Comparison of ENCODE assay signal across 23 cellular contexts in the genomic region with DNA sequence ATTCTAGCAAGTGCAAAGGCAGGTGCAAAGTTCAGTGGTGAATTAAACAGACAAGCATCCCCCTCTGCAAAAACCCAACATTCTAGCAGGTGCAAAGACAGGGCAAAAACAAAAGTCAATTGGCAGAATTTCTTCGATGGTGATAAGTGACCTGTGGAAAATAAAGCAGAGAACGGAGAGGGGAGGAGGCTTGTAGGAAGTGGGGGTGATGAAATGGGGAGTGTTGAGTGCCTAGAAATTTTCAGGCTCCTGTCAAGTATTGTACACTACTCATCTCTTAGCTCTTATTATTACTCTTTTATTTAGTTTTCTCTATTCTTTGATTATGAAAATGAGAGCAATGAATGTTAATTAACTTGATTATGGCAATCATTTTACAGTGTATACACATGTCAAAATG. TPM values are rescaled to one million over a fixed set of nuclear protein-coding genes. Genes with fewer than 3 reads are reported as not detected.
"Had no signal": no experiment of that assay in that cellular context is flagged by ENCODE, and none has a peak within 500 bp of the region (broad histone marks: within the 10 kb centered on the region; RNA-seq: fewer than 3 reads in every experiment).

No MANE protein-coding gene starts in this region.

- H2AFZ ChIP-seq: neural progenitor cell had no signal

- H3K4me2 ChIP-seq: neural progenitor cell had no signal

- H3K36me3 Mint-ChIP-seq: activated naive CD4-positive, alpha-beta T cell treated with anti-CD3 and anti-CD28 coated beads, Interleukin-2, amount 50 U/mL, for 72 hours; immature natural killer cell; naive B cell; neural progenitor cell had no signal

- H3K27me3 Mint-ChIP-seq: activated CD4-positive, alpha-beta T cell treated with anti-CD3 and anti-CD28 coated beads, Interleukin-2, amount 10 ng/mL, durations not matched to agents 24 days and 14 days; central memory CD8-positive, alpha-beta T cell had no signal

- ATAC-seq: activated CD8-positive, alpha-beta T cell treated with anti-CD3 and anti-CD28 coated beads, Interleukin-2, amount 10 ng/mL, durations not matched to agents 7 days and 5 days; activated naive CD4-positive, alpha-beta T cell treated with anti-CD3 and anti-CD28 coated beads, Interleukin-2, amount 50 U/mL, for 72 hours; activated T-cell treated with anti-CD3 and anti-CD28 coated beads, Interleukin-2, amount 50 U/mL, for 72 hours had no signal

- H3K4me3 ChIP-seq: coronary artery, esophagus muscularis mucosa, neural progenitor cell, ovary, tibial nerve, vagina had no signal

- H3K4me3 Mint-ChIP-seq: activated CD4-positive, alpha-beta T cell treated with anti-CD3 and anti-CD28 coated beads, Interleukin-2, amount 10 ng/mL, durations not matched to agents 24 days and 14 days; activated CD8-positive, alpha-beta T cell treated with anti-CD3 and anti-CD28 coated beads, Interleukin-2, amount 10 ng/mL, durations not matched to agents 7 days and 5 days; activated T-cell treated with anti-CD3 and anti-CD28 coated beads, Interleukin-2, amount 50 U/mL, for 72 hours; central memory CD8-positive, alpha-beta T cell; immature natural killer cell; naive B cell; neural progenitor cell had no signal

- H3K4me1 Mint-ChIP-seq: activated CD4-positive, alpha-beta T cell treated with anti-CD3 and anti-CD28 coated beads, Interleukin-2, amount 10 ng/mL, durations not matched to agents 24 days and 14 days; central memory CD8-positive, alpha-beta T cell; immature natural killer cell; neural progenitor cell had no signal

- H3K4me1 ChIP-seq: neural progenitor cell had no signal

- H3K27ac ChIP-seq: coronary artery, esophagus muscularis mucosa, neural progenitor cell, ovary, tibial nerve, vagina had no signal

- H3K27ac Mint-ChIP-seq: activated CD4-positive, alpha-beta T cell treated with anti-CD3 and anti-CD28 coated beads, Interleukin-2, amount 10 ng/mL, durations not matched to agents 24 days and 14 days; activated CD8-positive, alpha-beta T cell treated with anti-CD3 and anti-CD28 coated beads, Interleukin-2, amount 10 ng/mL, durations not matched to agents 7 days and 5 days; activated naive CD4-positive, alpha-beta T cell treated with anti-CD3 and anti-CD28 coated beads, Interleukin-2, amount 50 U/mL, for 72 hours; activated T-cell treated with anti-CD3 and anti-CD28 coated beads, Interleukin-2, amount 50 U/mL, for 72 hours; immature natural killer cell; naive B cell; neural progenitor cell had no signal

- H3K9ac ChIP-seq: neural progenitor cell had no signal

- H3K9me3 Mint-ChIP-seq: activated CD4-positive, alpha-beta T cell treated with anti-CD3 and anti-CD28 coated beads, Interleukin-2, amount 10 ng/mL, durations not matched to agents 24 days and 14 days; activated naive CD4-positive, alpha-beta T cell treated with anti-CD3 and anti-CD28 coated beads, Interleukin-2, amount 50 U/mL, for 72 hours; activated T-cell treated with anti-CD3 and anti-CD28 coated beads, Interleukin-2, amount 50 U/mL, for 72 hours; central memory CD8-positive, alpha-beta T cell; naive B cell; neural progenitor cell had no signal

- H3K9me3 ChIP-seq: esophagus muscularis mucosa, ovary, vagina had no signal

- H3K36me3 ChIP-seq: esophagus muscularis mucosa, neural progenitor cell, ovary, tibial nerve, vagina had no signal

- DNase-seq: activated CD4-positive, alpha-beta T cell treated with anti-CD3 and anti-CD28 coated beads, Interleukin-2, amount 10 ng/mL, durations not matched to agents 24 days and 14 days; activated CD4-positive, CD25-positive, alpha-beta regulatory T cell; activated CD8-positive, alpha-beta memory T cell treated with anti-CD3 and anti-CD28 coated beads, Interleukin-2, amount 50 U/mL, for 4 hours; activated CD8-positive, alpha-beta T cell treated with anti-CD3 and anti-CD28 coated beads, Interleukin-2, amount 10 ng/mL, durations not matched to agents 7 days and 5 days; activated gamma-delta T cell; activated T-cell treated with anti-CD3 and anti-CD28 coated beads, Interleukin-2, amount 50 U/mL, for 72 hours; amniotic stem cell; immature natural killer cell; mammary epithelial cell; naive B cell; ovary; stimulated activated CD4-positive, alpha-beta T cell treated with anti-CD3 and anti-CD28 coated beads, Interleukin-15, amount 100 ng/mL, for 24 hours; stimulated activated CD4-positive, alpha-beta T cell treated with anti-CD3 and anti-CD28 coated beads, Interleukin-4, amount 100 ng/mL, for 24 hours; stimulated activated naive CD4-positive, alpha-beta T cell; substantia nigra had no signal

- H3K27me3 ChIP-seq: esophagus muscularis mucosa, neural progenitor cell, ovary, tibial nerve, vagina had no signal

RNA-seq across cellular contexts. Expression of a gene that starts 2.4 kb away (rescaled TPM):
- total RNA-seq: activated CD4-positive, alpha-beta T cell treated with anti-CD3 and anti-CD28 coated beads, Interleukin-2, amount 10 ng/mL, durations not matched to agents 24 days and 14 days; activated CD8-positive, alpha-beta T cell treated with anti-CD3 and anti-CD28 coated beads, Interleukin-2, amount 10 ng/mL, durations not matched to agents 7 days and 5 days; activated naive CD4-positive, alpha-beta T cell treated with anti-CD3 and anti-CD28 coated beads, Interleukin-2, amount 50 U/mL, for 72 hours; T-helper 2 cell treated with Interferon-gamma antibody and Interleukin-4, amounts not matched to agents 100 ng/mL and 5 ng/mL, for 36 hours had no signal
